1 cellular context compared by ENCODE assay signal in genomic region chr14:103923863-103924262, GRCh38.
TF ChIP-seq lines count a peak whose summit lies in the region.

No MANE protein-coding gene starts in this region.

TF ChIP-seq in SK-N-SH treated with all-trans-retinoic acid at 6 μM for 48 hours, 23 proteins besides CTCF, POLR2A, EP300 and RAD21 (continued from another document):
- TF ChIP-seq TCF4 (CRISPR knock-in tag; IDR thresholded peaks at IDR 0.05; ENCODE audit: borderline replicate concordance): peak; percentile 40; the same call in 1 of the 2 replicates
- no peak for TF ChIP-seq BACH2 (CRISPR knock-in tag; IDR thresholded peaks at IDR 0.05; ENCODE audit: borderline replicate concordance)
